Comparison of ENCODE assay signal across 21 cellular contexts in genomic region chr4:104279744-104280143, GRCh38.
"Had no signal": no experiment of that assay in that cellular context is flagged by ENCODE, and none has a peak within 500 bp of the region (broad histone marks: within the 10 kb centered on the region; RNA-seq: fewer than 3 reads in every experiment).

No MANE protein-coding gene starts in this region.

- H3K27me3 Mint-ChIP-seq: effector memory CD8-positive, alpha-beta T cell had no signal

- H3K36me3 Mint-ChIP-seq: immature natural killer cell, natural killer cell had no signal

- DNase-seq: effector memory CD8-positive, alpha-beta T cell; immature natural killer cell; kidney; left colon; left ventricle myocardium superior; mesendoderm; mucosa of descending colon; natural killer cell; right cardiac atrium; small intestine; stimulated activated CD4-positive, alpha-beta T cell treated with anti-CD3 and anti-CD28 coated beads, Interleukin-12 subunit alpha, Interleukin-12 subunit beta, amount 100 ng/mL, for 4 hours; stimulated activated naive CD4-positive, alpha-beta T cell; stomach; tibial artery; upper lobe of left lung; uterus had no signal

- H3K27ac ChIP-seq: epithelial cell of prostate, esophagus muscularis mucosa, gastroesophageal sphincter, stomach, suprapubic skin, tibial artery, upper lobe of left lung, uterus had no signal

- H3K4me1 Mint-ChIP-seq: immature natural killer cell, natural killer cell, neural crest cell had no signal

- H3K4me3 Mint-ChIP-seq: effector memory CD8-positive, alpha-beta T cell; immature natural killer cell; natural killer cell; neural crest cell had no signal

- ATAC-seq: effector memory CD8-positive, alpha-beta T cell; gastroesophageal sphincter; left colon; left ventricle myocardium superior; mucosa of descending colon; natural killer cell; right cardiac atrium had no signal

- H3K27ac Mint-ChIP-seq: effector memory CD8-positive, alpha-beta T cell; immature natural killer cell; natural killer cell had no signal
